Comparison of ENCODE assay signal across 8 cellular contexts in genomic region chr7:83655951-83656556, GRCh38. TPM values are rescaled to one million over a fixed set of nuclear protein-coding genes. Genes with fewer than 3 reads are reported as not detected.
DNase-seq lines count a peak whose midpoint lies in the region; ATAC-seq and TF ChIP-seq lines count a peak whose summit lies in the region.

No MANE protein-coding gene starts in this region.

- BruUV-seq in PC-3 (replicated peaks; lab: Mats Ljungman, UMichigan): no TSS peak

- no peak overlapping the region for H3K4me2 ChIP-seq in PC-3 (ENCODE audit: low read length)

- no peaks in the 10 kb centered on the region for H3K4me1 ChIP-seq in PC-3 (ENCODE audit: insufficient read depth, low read length)

- CTCF ChIA-PET in PC-3 (lab: Charles Lee): interaction anchor here (0.7 kb wide), 1 partner anchor 252 kb away, joined by 3 read pairs; no protein-coding TSS in a partner anchor

- H3K9me2 ChIP-seq in PC-3 (replicated peaks; ENCODE audit: low read length): no peaks in the 10 kb centered on the region

- no peaks in the 10 kb centered on the region for H3K27me3 ChIP-seq in PC-3 (ENCODE audit: low read length)

- intact Hi-C loops in PC-3 (cut with micrococcal nuclease): loop anchor here (1.0 to 2.0 kb wide), 4 partner anchors 142 to 290 kb away; no protein-coding TSS in a partner anchor

- TF ChIP-seq CTCF in PC-3 (conservative IDR thresholded peaks at IDR 0.05; ENCODE audit: low read depth, low read length): peak; percentile 94

- peak; percentile 42 for DNase-seq in D341Med (ENCODE audit: low spot score)
- DNase-seq in PC-3: peak; percentile 67
- peak; percentile 15 for DNase-seq in putamen (ENCODE audit: low spot score)
- no peak for DNase-seq in activated T-cell treated with anti-CD3 and anti-CD28 coated beads, Interleukin-2, amount 50 U/mL, for 1 hour
- DNase-seq in GF-D8 (lab: John Stamatoyannopoulos, UW): no peak

- POLR2A ChIA-PET in PC-3 (lab: Charles Lee; ENCODE audit: unreplicated experiment): no interaction called here

- H3K4me3 ChIP-seq in PC-3 (ENCODE audit: low read length): no peak overlapping the region

- H3K36me3 ChIP-seq in PC-3 (ENCODE audit: low read depth, low read length): no peaks in the 10 kb centered on the region

- no peaks in the 10 kb centered on the region for H3F3A ChIP-seq in PC-3 (ENCODE audit: low read length, unreplicated experiment)

- H3K9me3 ChIP-seq in PC-3 (ENCODE audit: low read length): no peaks in the 10 kb centered on the region

- H2AFZ ChIP-seq in PC-3 (ENCODE audit: low read length): no peak overlapping the region

- ATAC-seq in GM19328 (IDR thresholded peaks at IDR 0.05; ENCODE audit: unreplicated experiment) (peak; percentile 73), HG03571 (IDR thresholded peaks at IDR 0.05; ENCODE audit: unreplicated experiment) (peak; percentile 68), PC-3 (peak; percentile 79), esophagus mucosa (peak; percentile 51)

- H4K20me1 ChIP-seq in PC-3 (ENCODE audit: low read length): no peaks in the 10 kb centered on the region

- no peak overlapping the region for H3K27ac ChIP-seq in PC-3 (ENCODE audit: low read length)

- H3K9ac ChIP-seq in PC-3 (ENCODE audit: low read length): no peak overlapping the region

- no peaks in the 10 kb centered on the region for H3K79me2 ChIP-seq in PC-3 (ENCODE audit: low read length)

RNA-seq across cellular contexts. Expression of gene SEMA3E, which starts 7.1 kb away (rescaled TPM):
- total RNA-seq in PC-3 (2014; rRNA removed) (3.6 and 5.9 TPM in 2 replicates), esophagus mucosa (0.44 TPM)

Comparison
In these comparisons a context has a peak if more than half of its experiments do, and no peak if none do; other contexts are left out.
1. DNase-seq: peak in D341Med (single experiment), PC-3 (single experiment) and putamen (single experiment); none in activated T-cell treated with anti-CD3 and anti-CD28 coated beads, Interleukin-2, amount 50 U/mL, for 1 hour (single experiment) and GF-D8 (single experiment).
2. Peak in every context shown above with its lines, with median percentiles within 50 percentile points of each other: ATAC-seq.